ENCODE assay signal across 8 cellular contexts in the genomic region with DNA sequence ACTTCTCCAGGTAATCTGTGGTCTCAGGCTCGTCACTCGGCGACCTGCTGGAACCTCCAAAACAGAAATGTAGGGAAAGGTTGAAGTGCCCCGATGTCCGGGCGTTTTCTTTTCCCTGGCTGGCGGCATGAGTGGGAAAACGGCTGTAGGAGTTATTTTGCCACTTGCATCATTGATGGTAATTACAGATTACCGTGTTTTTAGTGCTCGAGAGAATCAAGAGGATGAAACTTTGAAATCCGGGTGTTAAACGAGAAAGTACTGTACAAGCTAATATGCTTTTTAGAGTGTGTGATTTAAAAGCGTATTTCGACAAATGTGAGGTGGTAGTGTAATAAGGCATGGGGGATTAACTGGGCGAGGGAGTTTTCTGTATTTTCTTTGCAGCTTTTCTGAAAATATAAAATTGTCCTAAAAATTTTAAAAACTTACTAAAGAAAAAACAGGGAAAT. TPM values are rescaled to one million over a fixed set of nuclear protein-coding genes. Genes with fewer than 3 reads are reported as not detected.
DNase-seq lines count a peak whose midpoint lies in the region; ATAC-seq and TF ChIP-seq lines count a peak whose summit lies in the region.

No MANE protein-coding gene starts in this region.

- no peak overlapping the region for H2AK9ac ChIP-seq in IMR-90 (replicated peaks; ENCODE audit: low read depth, low read length, poor library complexity)

- no peaks in the 10 kb centered on the region for H3K9me1 ChIP-seq in IMR-90 (ENCODE audit: insufficient read depth, low read length)

- no peak overlapping the region for H3K18ac ChIP-seq in IMR-90 (ENCODE audit: low read depth, low read length)

- H3K56ac ChIP-seq in IMR-90 (ENCODE audit: extremely low read depth, insufficient read depth, low read length), result no peak overlapping the region

- H3K36me3 ChIP-seq in ACC112 (ENCODE audit: insufficient read depth, low read length) (no peaks in the 10 kb centered on the region), IMR-90 (ENCODE audit: control insufficient read depth, insufficient read depth, low read length) (no peaks in the 10 kb centered on the region), muscle layer of colon (ENCODE audit: insufficient read depth, low read length) (no peaks in the 10 kb centered on the region)

- H3K27me3 ChIP-seq in ACC112 (ENCODE audit: insufficient read depth, low read length), result peaks cover 12% of the 10 kb centered on the region
- peaks cover 14% of the 10 kb centered on the region for H3K27me3 ChIP-seq in IMR-90 (ENCODE audit: control insufficient read depth, insufficient read depth, low read length)
- H3K27me3 ChIP-seq in muscle layer of colon (ENCODE audit: control insufficient read depth in 1 of 2, insufficient read depth in 2 of 2, low read length in 2 of 2), result no peaks in the 10 kb centered on the region

- no peak overlapping the region for H4K91ac ChIP-seq in IMR-90 (ENCODE audit: insufficient read depth, low read depth, low read length)

- no peak overlapping the region for H2BK20ac ChIP-seq in IMR-90 (ENCODE audit: low read depth, low read length)

- no peak for TF ChIP-seq CTCF in IMR-90 (conservative IDR thresholded peaks at IDR 0.05; ENCODE audit: low read depth, low read length)

- no peak overlapping the region for H2BK15ac ChIP-seq in IMR-90 (ENCODE audit: low read depth, low read length)

- H3K9ac ChIP-seq in IMR-90 (ENCODE audit: low read depth, low read length) (no peak overlapping the region), muscle layer of colon (ENCODE audit: low read length) (no peak overlapping the region)

- H3K4me1 ChIP-seq in ACC112 (ENCODE audit: control insufficient read depth, insufficient read depth, low read length, unreplicated experiment) (no peaks in the 10 kb centered on the region), IMR-90 (ENCODE audit: control insufficient read depth, insufficient read depth, low read length) (peaks cover 3% of the 10 kb centered on the region; the same call in 1 of the 2 replicates), muscle layer of colon (ENCODE audit: insufficient read depth, low read length) (no peaks in the 10 kb centered on the region)

- BruUV-seq in IMR-90 (replicated peaks; lab: Mats Ljungman, UMichigan), result no TSS peak

- no peak overlapping the region for H2AK5ac ChIP-seq in IMR-90 (ENCODE audit: low read depth, low read length)

- no peak for DNase-seq in IMR-90
- peak; percentile 11 for DNase-seq in cerebellar cortex (ENCODE audit: low spot score)
- no peak for DNase-seq in GDM1 (lab: John Stamatoyannopoulos, UW)
- no peak for DNase-seq in NCI-H1417 treated with DMSO at 0.1 percent for 48 hours (lab: John Stamatoyannopoulos, UW)

- no peak overlapping the region for H3K27ac ChIP-seq in ACC112 (ENCODE audit: low read depth, low read length)
- H3K27ac ChIP-seq in IMR-90 (ENCODE audit: insufficient read depth, low read length), result no peak overlapping the region
- no peak overlapping the region for H3K27ac ChIP-seq in muscle layer of colon (ENCODE audit: low read depth, low read length)

- dilution Hi-C loops in IMR-90 (cut with HindIII; ENCODE audit: low sequenced_read_pairs, unreplicated experiment), result no loop called here

- no peak overlapping the region for H4K5ac ChIP-seq in IMR-90 (ENCODE audit: low read depth, low read length)

- intact Hi-C loops in IMR-90 (cut with micrococcal nuclease), result loop anchor here (5.0 kb wide), 2 partner anchors 140 to 395 kb away; a partner anchor contains a TSS

- TF ChIP-seq POLR2A in IMR-90 (IDR thresholded peaks at IDR 0.05; ENCODE audit: low read depth, low read length), result no peak

- H2BK120ac ChIP-seq in IMR-90 (ENCODE audit: low read depth, low read length), result no peak overlapping the region

- no peaks in the 10 kb centered on the region for H3K9me3 ChIP-seq in IMR-90 (ENCODE audit: control insufficient read depth, insufficient read depth, low read length)
- no peaks in the 10 kb centered on the region for H3K9me3 ChIP-seq in muscle layer of colon (ENCODE audit: low read length)

- in situ Hi-C loops in IMR-90 (cut with MboI; ENCODE audit: low sequenced_read_pairs), result no loop called here

- H2BK5ac ChIP-seq in IMR-90 (ENCODE audit: low read depth, low read length, poor library complexity, severe bottlenecking), result no peak overlapping the region

- H3K79me2 ChIP-seq in ACC112 (ENCODE audit: control insufficient read depth, insufficient read depth, low read length, unreplicated experiment), result no peaks in the 10 kb centered on the region

- no peak for TF ChIP-seq RAD21 in IMR-90 (IDR thresholded peaks at IDR 0.05; ENCODE audit: low read length)

- H4K8ac ChIP-seq in IMR-90 (ENCODE audit: low read depth in 2 of 2, low read length in 2 of 2), result no peak overlapping the region

- no peak overlapping the region for H3K4ac ChIP-seq in IMR-90 (ENCODE audit: low read depth, low read length)

- H3K4me2 ChIP-seq in IMR-90 (ENCODE audit: low read depth, low read length), result peak overlapping the region; percentile 52

- POLR2A ChIA-PET in IMR-90 (lab: Charles Lee; ENCODE audit: unreplicated experiment), result no interaction called here

- CTCF ChIA-PET in IMR-90 (lab: Yijun Ruan, JAX), result no interaction called here

- H4K20me1 ChIP-seq in IMR-90 (ENCODE audit: insufficient read depth, low read length), result no peaks in the 10 kb centered on the region

- H3K4me3 ChIP-seq in ACC112 (ENCODE audit: low read depth, low read length) (peak overlapping the region; percentile 89), IMR-90 (ENCODE audit: insufficient read depth, low read depth, low read length) (peak overlapping the region; percentile 73), muscle layer of colon (ENCODE audit: low read depth in 1 of 2, low read length in 2 of 2) (peak overlapping the region; percentile 45 to 63)

- no peak overlapping the region for H3K14ac ChIP-seq in IMR-90 (replicated peaks; ENCODE audit: low read depth, low read length)

- no peaks in the 10 kb centered on the region for H3K79me1 ChIP-seq in IMR-90 (ENCODE audit: low read depth in 1 of 2, low read length in 2 of 2)

- H2AFZ ChIP-seq in ACC112 (ENCODE audit: low read length, unreplicated experiment) (peak overlapping the region; percentile 86), IMR-90 (replicated peaks; ENCODE audit: low read length, poor library complexity) (peak overlapping the region; percentile 96)

- 0 out of 2 replicates have a peak overlapping the region, but pooled peaks have one; percentile 29 for H3K23ac ChIP-seq in IMR-90 (ENCODE audit: low read depth, low read length)

- no CpG with 5 or more reads among the region's 15 CpGs for WGBS in IMR-90 (ENCODE audit: extremely low coverage in 2 of 2, insufficient read length in 1 of 2), 2 experiments

- ATAC-seq in IMR-90 (ENCODE audit: low read depth) (no peak), GM18520 (IDR thresholded peaks at IDR 0.05; ENCODE audit: unreplicated experiment) (no peak), HG02852 (IDR thresholded peaks at IDR 0.05; ENCODE audit: unreplicated experiment) (no peak)

TF ChIP-seq in IMR-90, 13 proteins besides CTCF, POLR2A, EP300 and RAD21:
- TF ChIP-seq BHLHE40 (IDR thresholded peaks at IDR 0.05; ENCODE audit: low read depth, low read length), result no peak
- TF ChIP-seq SMC3 (IDR thresholded peaks at IDR 0.05; ENCODE audit: low read depth, low read length), result no peak
- no peak for TF ChIP-seq MXI1 (IDR thresholded peaks at IDR 0.05; ENCODE audit: borderline replicate concordance, low read depth, low read length)
- no peak for TF ChIP-seq NFE2L2 (IDR thresholded peaks at IDR 0.05; ENCODE audit: low read depth, low read length)
- TF ChIP-seq RFX5 (IDR thresholded peaks at IDR 0.05; ENCODE audit: low read depth, low read length), result no peak
- TF ChIP-seq, protein P1, sequence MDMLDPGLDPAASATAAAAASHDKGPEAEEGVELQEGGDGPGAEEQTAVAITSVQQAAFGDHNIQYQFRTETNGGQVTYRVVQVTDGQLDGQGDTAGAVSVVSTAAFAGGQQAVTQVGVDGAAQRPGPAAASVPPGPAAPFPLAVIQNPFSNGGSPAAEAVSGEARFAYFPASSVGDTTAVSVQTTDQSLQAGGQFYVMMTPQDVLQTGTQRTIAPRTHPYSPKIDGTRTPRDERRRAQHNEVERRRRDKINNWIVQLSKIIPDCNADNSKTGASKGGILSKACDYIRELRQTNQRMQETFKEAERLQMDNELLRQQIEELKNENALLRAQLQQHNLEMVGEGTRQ (IDR thresholded peaks at IDR 0.05; ENCODE audit: low read depth, low read length), result no peak
- TF ChIP-seq, protein P2, sequence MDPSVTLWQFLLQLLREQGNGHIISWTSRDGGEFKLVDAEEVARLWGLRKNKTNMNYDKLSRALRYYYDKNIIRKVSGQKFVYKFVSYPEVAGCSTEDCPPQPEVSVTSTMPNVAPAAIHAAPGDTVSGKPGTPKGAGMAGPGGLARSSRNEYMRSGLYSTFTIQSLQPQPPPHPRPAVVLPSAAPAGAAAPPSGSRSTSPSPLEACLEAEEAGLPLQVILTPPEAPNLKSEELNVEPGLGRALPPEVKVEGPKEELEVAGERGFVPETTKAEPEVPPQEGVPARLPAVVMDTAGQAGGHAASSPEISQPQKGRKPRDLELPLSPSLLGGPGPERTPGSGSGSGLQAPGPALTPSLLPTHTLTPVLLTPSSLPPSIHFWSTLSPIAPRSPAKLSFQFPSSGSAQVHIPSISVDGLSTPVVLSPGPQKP (IDR thresholded peaks at IDR 0.05; ENCODE audit: borderline replicate concordance, low read depth, low read length), result no peak
- no peak for TF ChIP-seq CHD1 (IDR thresholded peaks at IDR 0.05; ENCODE audit: low read depth, low read length)
- TF ChIP-seq CEBPB (IDR thresholded peaks at IDR 0.05; ENCODE audit: low read depth, low read length), result no peak
- TF ChIP-seq FOS (IDR thresholded peaks at IDR 0.05; ENCODE audit: low read depth, low read length), result no peak
- no peak for TF ChIP-seq MAFK (IDR thresholded peaks at IDR 0.05; ENCODE audit: low read depth, low read length)

RNA-seq across cellular contexts. Expression of a gene that starts 0.8 kb away (rescaled TPM):
- 0.18 and 0.56 TPM in 2 replicates for total RNA-seq in IMR-90 (2012; rRNA removed)
- 0.21 and 0.26 TPM in 2 replicates for polyA plus RNA-seq in IMR-90 (2012; rRNA removed)
- 0.03 and 0.04 TPM in 2 replicates for polyA plus RNA-seq in IMR-90 (2012; cell fraction: cytosol; rRNA removed)
- polyA plus RNA-seq in IMR-90 (2012; cell fraction: nucleus; rRNA removed; ENCODE audit: low replicate concordance), result 0.29 and 1.5 TPM in 2 replicates
